Comparison of ENCODE assay signal across 36 cellular contexts in genomic region chr12:118525216-118525615, GRCh38.
"Had no signal": no experiment of that assay in that cellular context is flagged by ENCODE, and none has a peak within 500 bp of the region (broad histone marks: within the 10 kb centered on the region; RNA-seq: fewer than 3 reads in every experiment).

No MANE protein-coding gene starts in this region.

- H3K27ac ChIP-seq: adrenal gland, body of pancreas, brain microvascular endothelial cell, breast epithelium, VCaP had no signal

- H3K27me3 ChIP-seq: adrenal gland, body of pancreas, brain microvascular endothelial cell, breast epithelium had no signal

- H3K4me1 Mint-ChIP-seq: activated B cell treated with CpG ODN at 0.5 μM for 24 hours; activated CD4-positive, alpha-beta T cell treated with anti-CD3 and anti-CD28 coated beads, Interleukin-2, amount 10 ng/mL, durations not matched to agents 24 days and 14 days; activated naive CD8-positive, alpha-beta T cell treated with anti-CD3 and anti-CD28 coated beads for 36 hours; activated T-helper 17 cell treated with anti-CD3 and anti-CD28 coated beads, Interleukin-2, amount 50 U/mL, for 72 hours; central memory CD8-positive, alpha-beta T cell had no signal

- H3K9me3 ChIP-seq: adrenal gland, body of pancreas, breast epithelium had no signal

- H3K9me3 Mint-ChIP-seq: activated CD4-positive, alpha-beta memory T cell treated with anti-CD3 and anti-CD28 coated beads for 36 hours; activated CD4-positive, alpha-beta T cell treated with anti-CD3 and anti-CD28 coated beads, Interleukin-2, amount 10 ng/mL, durations not matched to agents 24 days and 14 days; activated naive CD4-positive, alpha-beta T cell treated with anti-CD3 and anti-CD28 coated beads for 36 hours; activated naive CD8-positive, alpha-beta T cell treated with anti-CD3 and anti-CD28 coated beads for 36 hours; T-helper 2 cell treated with Interferon-gamma antibody and Interleukin-4, amounts not matched to agents 5 μg/mL and 100 μg/mL, for 36 hours had no signal

- DNase-seq: activated B cell treated with CpG ODN at 0.5 μM for 24 hours; activated CD4-positive, alpha-beta memory T cell treated with anti-CD3 and anti-CD28 coated beads for 36 hours; activated CD4-positive, alpha-beta T cell treated with anti-CD3 and anti-CD28 coated beads for 4 hours; activated CD4-positive, alpha-beta T cell treated with anti-CD3 and anti-CD28 coated beads, Interleukin-2, amount 10 ng/mL, durations not matched to agents 24 days and 14 days; activated CD4-positive, alpha-beta T cell treated with anti-CD3 and anti-CD28 coated beads, Interleukin-2, amount 50 U/mL, for 1 hour; activated CD4-positive, alpha-beta T cell treated with anti-CD3 and anti-CD28 coated beads, Interleukin-2, amount 50 U/mL, for 4 hours; activated CD4-positive, CD25-positive, alpha-beta regulatory T cell treated with anti-CD3 and anti-CD28 coated beads, Interleukin-2, amount 50 U/mL, for 72 hours; activated CD8-positive, alpha-beta memory T cell treated with anti-CD3 and anti-CD28 coated beads, Interleukin-2, amount 50 U/mL, for 4 hours; activated CD8-positive, alpha-beta T cell treated with anti-CD3 and anti-CD28 coated beads for 36 hours; activated effector memory CD4-positive, alpha-beta T cell treated with anti-CD3 and anti-CD28 coated beads, Interleukin-2, amount 50 U/mL, for 16 hours; activated gamma-delta T cell treated with Interleukin-2 at 50 U/mL for 16 hours; activated naive CD4-positive, alpha-beta T cell; activated naive CD4-positive, alpha-beta T cell treated with anti-CD3 and anti-CD28 coated beads for 36 hours; activated naive CD4-positive, alpha-beta T cell treated with anti-CD3 and anti-CD28 coated beads, Interleukin-2, amount 50 U/mL, for 16 hours; activated naive CD8-positive, alpha-beta T cell treated with anti-CD3 and anti-CD28 coated beads for 36 hours; activated T-cell treated with anti-CD3 and anti-CD28 coated beads for 4 hours; activated T-cell treated with anti-CD3 and anti-CD28 coated beads, Interleukin-2, amount 50 U/mL, for 1 hour; activated T-cell treated with anti-CD3 and anti-CD28 coated beads, Interleukin-2, amount 50 U/mL, for 4 hours; activated T-cell treated with anti-CD3 and anti-CD28 coated beads, Interleukin-2, amount 50 U/mL, for 72 hours; adrenal gland; amniotic stem cell; aorta; body of pancreas; brain microvascular endothelial cell; caudate nucleus; cerebellar nuclear complex; T-helper 2 cell; T-helper 9 cell had no signal

- H3K4me1 ChIP-seq: breast epithelium had no signal

- H3K27me3 Mint-ChIP-seq: activated CD4-positive, alpha-beta memory T cell treated with anti-CD3 and anti-CD28 coated beads for 36 hours; activated CD4-positive, alpha-beta T cell treated with anti-CD3 and anti-CD28 coated beads, Interleukin-2, amount 10 ng/mL, durations not matched to agents 24 days and 14 days; activated naive CD8-positive, alpha-beta T cell treated with anti-CD3 and anti-CD28 coated beads for 36 hours had no signal

- ATAC-seq: activated CD8-positive, alpha-beta T cell treated with anti-CD3 and anti-CD28 coated beads for 36 hours; activated naive CD4-positive, alpha-beta T cell treated with anti-CD3 and anti-CD28 coated beads, Interleukin-2, amount 50 U/mL, for 72 hours; activated T-cell treated with anti-CD3 and anti-CD28 coated beads, Interleukin-2, amount 50 U/mL, for 4 hours; activated T-cell treated with anti-CD3 and anti-CD28 coated beads, Interleukin-2, amount 50 U/mL, for 72 hours; activated T-helper 17 cell treated with anti-CD3 and anti-CD28 coated beads, Interleukin-2, amount 50 U/mL, for 72 hours; body of pancreas had no signal

- H3K36me3 ChIP-seq: adrenal gland, brain microvascular endothelial cell, breast epithelium had no signal

- H3K4me3 Mint-ChIP-seq: activated B cell treated with CpG ODN at 0.5 μM for 24 hours; activated CD4-positive, alpha-beta memory T cell treated with anti-CD3 and anti-CD28 coated beads for 36 hours; activated CD4-positive, alpha-beta T cell treated with anti-CD3 and anti-CD28 coated beads, Interleukin-2, amount 10 ng/mL, durations not matched to agents 24 days and 14 days; activated CD8-positive, alpha-beta T cell treated with anti-CD3 and anti-CD28 coated beads for 36 hours; activated naive CD4-positive, alpha-beta T cell treated with anti-CD3 and anti-CD28 coated beads for 36 hours; activated naive CD8-positive, alpha-beta T cell treated with anti-CD3 and anti-CD28 coated beads for 36 hours; activated T-cell treated with anti-CD3 and anti-CD28 coated beads, Interleukin-2, amount 50 U/mL, for 4 hours; activated T-cell treated with anti-CD3 and anti-CD28 coated beads, Interleukin-2, amount 50 U/mL, for 72 hours; activated T-helper 1 cell treated with anti-CD3 and anti-CD28 coated beads, Interleukin-12 subunit alpha, Interleukin-12 subunit beta, Interleukin-2, Interleukin-4 antibody, amounts not matched to agents 30 ng/mL and 10 ng/mL and 1 ng/mL, durations not matched to agents 14 hours and 24 hours and 36 hours; activated T-helper 17 cell treated with anti-CD3 and anti-CD28 coated beads, Interleukin-2, amount 50 U/mL, for 72 hours; central memory CD8-positive, alpha-beta T cell; T-helper 1 cell treated with Interleukin-12 subunit alpha and Interleukin-12 subunit beta and Interleukin-4 antibody, amounts not matched to agents 30 μg/mL and 1 μg/mL, for 36 hours; T-helper 2 cell treated with Interferon-gamma antibody and Interleukin-4, amounts not matched to agents 5 μg/mL and 100 μg/mL, for 36 hours had no signal

- H3K36me3 Mint-ChIP-seq: activated CD4-positive, alpha-beta memory T cell treated with anti-CD3 and anti-CD28 coated beads for 36 hours; activated naive CD4-positive, alpha-beta T cell treated with anti-CD3 and anti-CD28 coated beads, Interleukin-2, amount 50 U/mL, for 72 hours; activated naive CD8-positive, alpha-beta T cell treated with anti-CD3 and anti-CD28 coated beads for 36 hours had no signal

- H3K27ac Mint-ChIP-seq: activated B cell treated with CpG ODN at 0.5 μM for 24 hours; activated CD4-positive, alpha-beta memory T cell treated with anti-CD3 and anti-CD28 coated beads for 36 hours; activated CD4-positive, alpha-beta T cell treated with anti-CD3 and anti-CD28 coated beads, Interleukin-2, amount 10 ng/mL, durations not matched to agents 24 days and 14 days; activated CD8-positive, alpha-beta T cell treated with anti-CD3 and anti-CD28 coated beads for 36 hours; activated naive CD4-positive, alpha-beta T cell treated with anti-CD3 and anti-CD28 coated beads for 36 hours; activated naive CD4-positive, alpha-beta T cell treated with anti-CD3 and anti-CD28 coated beads, Interleukin-2, amount 50 U/mL, for 72 hours; activated naive CD8-positive, alpha-beta T cell treated with anti-CD3 and anti-CD28 coated beads for 36 hours; activated T-cell treated with anti-CD3 and anti-CD28 coated beads, Interleukin-2, amount 50 U/mL, for 72 hours; activated T-helper 1 cell treated with anti-CD3 and anti-CD28 coated beads, Interleukin-12 subunit alpha, Interleukin-12 subunit beta, Interleukin-2, Interleukin-4 antibody, amounts not matched to agents 30 ng/mL and 10 ng/mL and 1 ng/mL, durations not matched to agents 14 hours and 24 hours and 36 hours; activated T-helper 17 cell treated with anti-CD3 and anti-CD28 coated beads, Interleukin-2, amount 50 U/mL, for 72 hours; T-helper 1 cell treated with Interleukin-12 subunit alpha and Interleukin-12 subunit beta and Interleukin-4 antibody, amounts not matched to agents 30 μg/mL and 1 μg/mL, for 36 hours; T-helper 2 cell treated with Interferon-gamma antibody and Interleukin-4, amounts not matched to agents 5 μg/mL and 100 μg/mL, for 36 hours had no signal

- H3K4me3 ChIP-seq: adrenal gland, body of pancreas, breast epithelium had no signal
